Comparison of ENCODE assay signal across 8 cellular contexts in the genomic region with DNA sequence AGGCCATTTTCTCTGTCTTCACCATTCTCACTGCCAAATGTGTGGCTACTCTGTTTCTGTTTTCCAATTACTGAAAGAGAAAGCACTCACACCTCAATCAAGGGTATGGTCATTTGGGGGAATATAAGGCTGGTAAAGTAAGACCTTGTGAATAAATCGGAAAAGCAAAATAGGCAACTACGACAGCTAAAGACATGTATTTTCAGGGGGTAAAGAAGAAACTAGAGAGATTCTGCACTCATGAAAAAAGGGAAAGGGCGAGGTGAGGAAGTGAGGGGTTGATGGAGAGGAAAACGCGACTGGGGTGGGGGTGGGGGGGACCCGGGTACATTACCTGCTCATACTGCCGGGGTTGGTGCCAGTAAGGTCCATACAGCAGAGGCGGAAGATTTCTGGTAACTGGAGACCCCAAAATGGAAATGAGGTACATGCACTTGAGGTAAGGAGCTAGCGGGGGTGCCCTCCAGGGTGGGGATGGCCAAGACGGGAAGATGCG. TPM values are rescaled to one million over a fixed set of nuclear protein-coding genes. Genes with fewer than 3 reads are reported as not detected.
DNase-seq lines count a peak whose midpoint lies in the region; ATAC-seq and TF ChIP-seq lines count a peak whose summit lies in the region.

No MANE protein-coding gene starts in this region.

- DNase-seq in coronary artery (ENCODE audit: low spot score) (no peak), naive B cell (no peak), T-helper 9 cell (no peak)

- no peak overlapping the region for H3K27ac ChIP-seq in KMS-11
- peak overlapping the region; percentile 90 to 95 for H3K27ac ChIP-seq in coronary artery

- H3K4me1 ChIP-seq in ES-I3 (ENCODE audit: insufficient read depth, low read length) (peaks cover 7% of the 10 kb centered on the region; the same call in 1 of the 2 replicates), KMS-11 (ENCODE audit: low read depth, poor library complexity, severe bottlenecking) (no peaks in the 10 kb centered on the region)

- no peaks in the 10 kb centered on the region for H3K9me3 ChIP-seq in ES-I3 (ENCODE audit: control insufficient read depth, insufficient read depth, low read length)

- peaks cover 44 to 73% (median 59%) of the 10 kb centered on the region in 3 donors for H3K4me1 Mint-ChIP-seq in naive B cell

- no peaks in the 10 kb centered on the region for H3K36me3 Mint-ChIP-seq in naive B cell

- peak overlapping the region; percentile 93 to 98 (median 98) for H3K27ac Mint-ChIP-seq in naive B cell

- H3K79me2 ChIP-seq in KMS-11 (ENCODE audit: insufficient read depth, low read depth), result peaks cover 32% of the 10 kb centered on the region

- no peak overlapping the region for H2AFZ ChIP-seq in KMS-11 (ENCODE audit: low read depth)

- H3K36me3 ChIP-seq in ES-I3 (ENCODE audit: insufficient read depth, low read length) (0 out of 2 replicates have a peak, but pooled peaks cover 2% of the 10 kb centered on the region), KMS-11 (ENCODE audit: insufficient read depth) (no peaks in the 10 kb centered on the region)

- H3K4me3 ChIP-seq in KMS-11 (IDR thresholded peaks at IDR 0.05; ENCODE audit: insufficient read depth, low read depth, low read length) (no peak overlapping the region), coronary artery (peak overlapping the region; percentile 98)

- peak overlapping the region; percentile 86 to 98 (median 96) for H3K4me3 Mint-ChIP-seq in naive B cell

- H3K9ac ChIP-seq in ES-I3 (ENCODE audit: low read depth, low read length), result peak overlapping the region; percentile 52
- H3K9ac ChIP-seq in KMS-11, result no peak overlapping the region; the same call in 1 of the 2 replicates

- H3K27me3 ChIP-seq in KMS-11 (ENCODE audit: insufficient read depth, low read depth), result no peaks in the 10 kb centered on the region

- H3K4me2 ChIP-seq in KMS-11, result peak overlapping the region; percentile 89

- H3K27me3 Mint-ChIP-seq in naive B cell, result no peaks in the 10 kb centered on the region

- ATAC-seq in naive B cell (ENCODE audit: low read depth in 2 of 2) (peak in 1 of 2 donors; percentile 15), HG03354 (IDR thresholded peaks at IDR 0.05; ENCODE audit: poor library complexity, severe bottlenecking, unreplicated experiment) (no peak), GM19324 (IDR thresholded peaks at IDR 0.05; ENCODE audit: low FRiP score, unreplicated experiment) (no peak), GM21737 (IDR thresholded peaks at IDR 0.05; ENCODE audit: unreplicated experiment) (no peak)

- TF ChIP-seq CTCF in KMS-11 (conservative IDR thresholded peaks at IDR 0.05; ENCODE audit: low read depth, low read length), result no peak
- TF ChIP-seq CTCF in coronary artery (IDR thresholded peaks at IDR 0.05), result no peak

- no peaks in the 10 kb centered on the region for H4K20me1 ChIP-seq in KMS-11 (ENCODE audit: insufficient read depth)

- H3K9me3 Mint-ChIP-seq in naive B cell, result no peaks in the 10 kb centered on the region

RNA-seq across cellular contexts. Expression of gene CHD8, which starts 19.3 kb away (rescaled TPM):
- 10 to 100 TPM; 15.0 to 57.3 (median 33.3) TPM for polyA plus RNA-seq in naive B cell (ENCODE audit: low read depth in 6 of 6)

RNA-seq across cellular contexts. Expression of gene RAB2B, which starts 40.1 kb away (rescaled TPM):
- polyA plus RNA-seq in naive B cell (ENCODE audit: low read depth in 6 of 6), result 10 to 100 TPM; 11.6 to 16.9 (median 15.0) TPM

RNA-seq across cellular contexts. Expression of gene TOX4, which starts 40.4 kb away (rescaled TPM):
- polyA plus RNA-seq in naive B cell (ENCODE audit: low read depth in 6 of 6), result 100 to 1,000 TPM in 2 of 6 donors, 10 to 100 TPM in 4; 59.6 to 110 (median 93.2) TPM

RNA-seq across cellular contexts. Expression of gene SUPT16H, which starts 52.8 kb away (rescaled TPM):
- polyA plus RNA-seq in naive B cell (ENCODE audit: low read depth in 6 of 6), result 10 to 100 TPM; 72.4 to 94.8 (median 77.8) TPM
